ENCODE assay signal across 8 cellular contexts in the genomic region with DNA sequence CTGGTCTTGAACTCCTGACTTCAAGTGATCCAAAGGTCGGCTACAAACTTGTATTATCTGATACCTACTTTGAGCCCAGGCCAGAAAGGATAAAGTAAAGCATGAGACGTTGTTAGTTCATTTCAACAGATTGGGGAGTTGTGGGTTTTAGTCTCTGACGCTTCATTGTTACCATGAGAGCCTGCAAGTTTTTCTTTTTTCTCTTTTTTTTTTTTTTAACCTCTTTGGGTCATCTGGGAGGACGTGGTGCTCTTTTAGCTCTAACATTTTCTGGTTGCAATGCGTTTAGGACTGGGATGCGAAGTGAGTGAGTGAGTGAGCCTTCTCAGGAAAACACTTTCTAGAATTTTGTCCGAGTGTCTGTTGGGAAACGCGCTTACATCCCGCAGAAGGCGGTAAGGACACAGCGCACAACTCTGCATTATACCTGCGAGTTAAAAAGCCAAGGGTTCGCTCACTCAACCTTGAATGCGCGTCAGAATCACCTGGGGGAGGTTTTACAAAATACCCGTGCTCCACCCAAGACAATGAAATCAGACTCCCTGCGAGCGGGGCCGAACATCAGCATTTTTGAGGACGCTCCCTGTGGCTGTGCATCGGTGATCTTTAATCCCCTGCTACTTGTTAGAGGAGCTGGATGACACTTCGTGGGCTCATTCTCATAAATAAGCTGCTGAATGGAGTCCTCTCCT. TPM values are rescaled to one million over a fixed set of nuclear protein-coding genes. Genes with fewer than 3 reads are reported as not detected.
DNase-seq lines count a peak whose midpoint lies in the region; TF ChIP-seq lines count a peak whose summit lies in the region.

No MANE protein-coding gene starts in this region.

- H3K4me3 ChIP-seq in LNCaP clone FGC (ENCODE audit: low read depth, low read length) = peak overlapping the region; percentile 74
- peak overlapping the region; percentile 81 for H3K4me3 ChIP-seq in adipocyte (ENCODE audit: low read length)
- peak overlapping the region; percentile 67 for H3K4me3 ChIP-seq in iPS-11a (ENCODE audit: low read depth, low read length)
- H3K4me3 ChIP-seq in skeletal muscle tissue (ENCODE audit: low read length in 3 of 3) = peak overlapping the region; percentile 74 to 79 (median 76)

- DNase-seq in GM10266 (ENCODE audit: extremely low spot score) (peak; percentile 50), LNCaP clone FGC (ENCODE audit: low read depth) (no peak), adipocyte (ENCODE audit: low read depth) (no peak), ureter (ENCODE audit: low spot score) (no peak), OCI-M2 (lab: John Stamatoyannopoulos, UW; ENCODE audit: unreplicated experiment) (no peak), ecto neural progenitor cell (ENCODE audit: low spot score) (no peak)

- no peaks in the 10 kb centered on the region for H3K27me3 ChIP-seq in adipocyte (replicated peaks; ENCODE audit: control insufficient read depth, insufficient read depth, low read length)
- H3K27me3 ChIP-seq in skeletal muscle tissue (ENCODE audit: control insufficient read depth in 3 of 3, insufficient read depth in 3 of 3, low read length in 3 of 3) = peaks cover 0 to 12% (median 5%) of the 10 kb centered on the region in 3 donors

- peak overlapping the region; percentile 87 for H3K9ac ChIP-seq in adipocyte (ENCODE audit: low read length)
- H3K9ac ChIP-seq in skeletal muscle tissue (ENCODE audit: low read depth in 1 of 3, low read length in 3 of 3) = peak overlapping the region; percentile 80 to 86 (median 86)

- H3K9me3 ChIP-seq in adipocyte (ENCODE audit: control insufficient read depth, low read length) = no peaks in the 10 kb centered on the region
- no peaks in the 10 kb centered on the region for H3K9me3 ChIP-seq in skeletal muscle tissue (ENCODE audit: control insufficient read depth in 3 of 3, low read length in 3 of 3)

- TF ChIP-seq CTCF in GM10266 (IDR thresholded peaks at IDR 0.05; ENCODE audit: control insufficient read depth, insufficient read depth, low read depth, missing control alignments) (no peak), LNCaP clone FGC (IDR thresholded peaks at IDR 0.05; ENCODE audit: control insufficient read depth, extremely low read depth, insufficient read depth) (no peak)

- H3K27ac ChIP-seq in skeletal muscle tissue (ENCODE audit: low read depth, low read length) = peak overlapping the region; percentile 88

- H3K36me3 ChIP-seq in adipocyte (ENCODE audit: control insufficient read depth, insufficient read depth, low read length, severe bottlenecking) = no peaks in the 10 kb centered on the region
- peaks cover 0 to 2% (median 0%) of the 10 kb centered on the region in 3 donors for H3K36me3 ChIP-seq in skeletal muscle tissue (ENCODE audit: control insufficient read depth in 3 of 3, insufficient read depth in 3 of 3, low read length in 3 of 3)

- peaks cover 22% of the 10 kb centered on the region for H3K4me1 ChIP-seq in adipocyte (ENCODE audit: control insufficient read depth, insufficient read depth, low read length)
- H3K4me1 ChIP-seq in skeletal muscle tissue (ENCODE audit: control insufficient read depth in 3 of 3, insufficient read depth in 3 of 3, low read length in 3 of 3) = peaks cover 2 to 15% (median 8%) of the 10 kb centered on the region in 3 donors

RNA-seq across cellular contexts. Expression of a gene that starts 0.7 kb away (rescaled TPM):
- 5.2 TPM for total RNA-seq in skeletal muscle tissue
- total RNA-seq in ureter = 22.3 TPM

RNA-seq across cellular contexts. Expression of a gene that starts 48.4 kb away (rescaled TPM):
- total RNA-seq in skeletal muscle tissue (9.4 TPM), ureter (8.5 TPM)
